Comparison of ENCODE assay signal across 22 cellular contexts in genomic region chr1:45122724-45123123, GRCh38.
"Had no signal": no experiment of that assay in that cellular context is flagged by ENCODE, and none has a peak within 500 bp of the region (broad histone marks: within the 10 kb centered on the region; RNA-seq: fewer than 3 reads in every experiment).

No MANE protein-coding gene starts in this region.

- H3K27me3 ChIP-seq: colonic mucosa, hepatocyte, neutrophil, right atrium auricular region, sigmoid colon, testis, tibial nerve, upper lobe of right lung, vagina had no signal

- H3K4me3 ChIP-seq: colonic mucosa, hepatocyte, right atrium auricular region, sigmoid colon, skin epidermis, testis, tibial nerve, upper lobe of right lung, vagina had no signal

- H3K36me3 ChIP-seq: colonic mucosa, neutrophil, right atrium auricular region, sigmoid colon, tibial nerve, upper lobe of right lung, vagina had no signal

- DNase-seq: colonic mucosa; dermis blood vessel endothelial cell; erythroblast; foreskin keratinocyte; head of caudate nucleus; islet precursor cell; naive B cell; posterior cingulate gyrus; sigmoid colon; stimulated activated CD4-positive, alpha-beta T cell treated with anti-CD3 and anti-CD28 coated beads, Interleukin-2, amount 100 ng/mL, for 24 hours; stimulated activated CD4-positive, alpha-beta T cell treated with anti-CD3 and anti-CD28 coated beads, Interleukin-4, amount 100 ng/mL, for 4 hours; stimulated activated naive B cell treated with anti-CD40 and anti-IgM and Interleukin-4, amounts not matched to agents 10 μg/mL and 1 μg/mL and 100 μg/mL, for 72 hours; stimulated activated naive CD8-positive, alpha-beta T cell treated with anti-CD3 and anti-CD28 coated beads, Interleukin-15, amount 100 ng/mL, for 72 hours; testis; upper lobe of right lung had no signal

- H3K4me1 ChIP-seq: colonic mucosa, foreskin keratinocyte, right atrium auricular region, sigmoid colon, testis, tibial nerve, upper lobe of right lung, vagina had no signal

- FAIRE-seq: endothelial cell of umbilical vein had no signal

- H3K9me3 ChIP-seq: colonic mucosa, neutrophil, right atrium auricular region, sigmoid colon, testis, tibial nerve, upper lobe of right lung, vagina had no signal

- H3K27ac ChIP-seq: colonic mucosa, foreskin keratinocyte, hepatocyte, neutrophil, right atrium auricular region, sigmoid colon, skin epidermis, testis, tibial nerve, upper lobe of right lung, vagina had no signal
